Comparison of ENCODE assay signal across 5 cellular contexts in the genomic region with DNA sequence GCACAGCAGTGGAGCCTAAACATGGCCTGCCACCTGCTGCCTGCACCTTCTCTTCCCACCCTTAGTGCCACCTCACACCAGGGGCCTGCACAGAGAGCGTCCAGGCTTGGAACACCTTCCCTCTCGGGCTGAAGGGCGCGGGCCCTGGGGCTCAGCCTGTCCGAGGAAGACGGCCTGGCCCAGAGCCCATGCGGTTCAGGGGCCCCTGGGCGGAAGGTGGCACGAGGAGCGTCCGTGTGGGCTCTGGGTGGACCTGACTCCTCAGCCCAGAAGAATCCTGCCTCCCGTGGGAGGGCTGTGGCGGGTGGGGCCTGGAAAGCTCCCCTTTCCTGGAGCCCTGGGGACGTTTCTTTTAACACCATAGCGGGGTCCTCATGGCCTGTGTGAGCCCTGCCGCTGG.
"Had no signal": no experiment of that assay in that cellular context is flagged by ENCODE, and none has a peak within 500 bp of the region (broad histone marks: within the 10 kb centered on the region; RNA-seq: fewer than 3 reads in every experiment).

No MANE protein-coding gene starts in this region.

- DNase-seq: H9, HCEC 1CT, IMR-90 had no signal

- ATAC-seq: GM23338, K562 had no signal

- H3K27ac Mint-ChIP-seq: GM23338 had no signal

- H3K4me1 Mint-ChIP-seq: GM23338, H9 had no signal

- H3K4me3 ChIP-seq: GM23338, K562 had no signal

- H3K4me3 Mint-ChIP-seq: GM23338, H9 had no signal
